ENCODE assay signal across 19 cellular contexts in the genomic region with DNA sequence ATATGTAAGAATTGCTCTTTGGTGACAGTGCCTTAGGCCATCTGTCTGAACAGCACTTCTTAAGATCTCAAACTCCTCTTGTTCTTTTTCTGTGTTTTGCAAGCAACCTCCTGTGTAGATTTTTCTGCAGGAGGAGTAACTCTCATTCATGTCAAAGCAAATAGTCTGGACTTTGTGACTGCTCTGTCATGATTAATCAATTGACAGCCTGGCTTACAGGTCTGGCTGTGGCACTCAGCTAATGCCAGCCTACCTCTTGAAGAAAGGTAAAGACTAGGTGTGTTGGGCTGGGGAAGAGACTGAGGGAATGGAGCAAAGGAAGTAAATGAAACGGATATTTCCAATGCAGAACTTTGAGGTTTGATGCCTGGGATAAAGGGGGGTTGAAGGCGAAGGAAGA.
"Had no signal": no experiment of that assay in that cellular context is flagged by ENCODE, and none has a peak within 500 bp of the region (broad histone marks: within the 10 kb centered on the region; RNA-seq: fewer than 3 reads in every experiment).

No MANE protein-coding gene starts in this region.

- H3K36me3 ChIP-seq: colonic mucosa, esophagus muscularis mucosa, gastrocnemius medialis, left ventricle myocardium inferior, lower lobe of right lung, ovary, tibial artery, upper lobe of right lung, vagina had no signal

- FAIRE-seq: keratinocyte had no signal

- DNase-seq: colonic mucosa; endodermal cell; gastrocnemius medialis; immature natural killer cell; left ventricle myocardium inferior; lower lobe of right lung; ovary; right cardiac atrium; stimulated activated CD4-positive, alpha-beta T cell treated with anti-CD3 and anti-CD28 coated beads, Interleukin-4, amount 100 ng/mL, for 1 hour; stimulated activated CD8-positive, alpha-beta memory T cell treated with anti-CD3 and anti-CD28 coated beads, Interleukin-4, amount 100 ng/mL, for 48 hours; tibial artery; upper lobe of right lung had no signal

- ATAC-seq: lower lobe of right lung; right cardiac atrium; stimulated activated effector memory CD8-positive, alpha-beta T cell treated with anti-CD3 and anti-CD28 coated beads, Interleukin-12 subunit alpha, Interleukin-12 subunit beta, amount 100 ng/mL, for 72 hours; upper lobe of right lung had no signal

- H3K9me3 Mint-ChIP-seq: immature natural killer cell had no signal

- H3K27me3 Mint-ChIP-seq: memory B cell; naive thymus-derived CD8-positive, alpha-beta T cell; stimulated activated naive CD8-positive, alpha-beta T cell treated with anti-CD3 and anti-CD28 coated beads, Interleukin-15, Interleukin-2, amounts not matched to agents 100 ng/mL and 50 ng/mL, for 24 hours had no signal

- H3K4me3 Mint-ChIP-seq: endodermal cell; immature natural killer cell; memory B cell; stimulated activated effector memory CD8-positive, alpha-beta T cell treated with anti-CD3 and anti-CD28 coated beads, Interleukin-12 subunit alpha, Interleukin-12 subunit beta, amount 100 ng/mL, for 72 hours; stimulated activated naive CD8-positive, alpha-beta T cell treated with anti-CD3 and anti-CD28 coated beads, Interleukin-15, Interleukin-2, amounts not matched to agents 100 ng/mL and 50 ng/mL, for 24 hours had no signal

- H3K4me1 Mint-ChIP-seq: endodermal cell, memory B cell had no signal

- H3K4me3 ChIP-seq: colonic mucosa, esophagus muscularis mucosa, gastrocnemius medialis, left ventricle myocardium inferior, lower lobe of right lung, ovary, tibial artery, upper lobe of right lung, vagina had no signal

- H3K27ac Mint-ChIP-seq: endodermal cell; memory B cell; stimulated activated effector memory CD8-positive, alpha-beta T cell treated with anti-CD3 and anti-CD28 coated beads, Interleukin-12 subunit alpha, Interleukin-12 subunit beta, amount 100 ng/mL, for 72 hours; stimulated activated naive CD8-positive, alpha-beta T cell treated with anti-CD3 and anti-CD28 coated beads, Interleukin-15, Interleukin-2, amounts not matched to agents 100 ng/mL and 50 ng/mL, for 24 hours had no signal

- H3K27me3 ChIP-seq: colonic mucosa, esophagus muscularis mucosa, gastrocnemius medialis, ovary, tibial artery, upper lobe of right lung, vagina had no signal
